ENCODE assay signal across 1 cellular context in the genomic region with DNA sequence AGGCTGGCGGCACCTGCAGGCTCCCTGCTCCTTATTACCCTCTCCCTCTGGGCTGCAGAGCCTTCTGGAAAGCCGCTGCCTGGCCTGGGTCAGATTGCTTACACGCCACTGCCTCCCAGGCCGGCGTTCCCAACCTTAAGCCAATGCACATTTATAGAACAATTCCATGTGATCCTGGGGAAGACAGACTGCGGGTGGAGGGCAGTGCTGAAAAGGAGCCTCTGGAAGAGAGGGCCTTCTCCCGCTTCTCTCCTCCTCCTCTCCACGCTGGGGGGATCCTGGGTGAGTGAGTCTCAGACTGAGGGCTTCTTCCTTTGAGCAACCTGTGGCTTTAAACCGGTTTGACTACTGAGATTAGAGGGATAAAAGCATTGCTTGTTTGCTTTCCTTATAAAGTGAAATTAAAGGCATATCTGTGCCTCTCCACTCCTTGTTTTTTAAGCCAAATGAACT.
A peak's percentile ranks its signal among the peaks of the same experiment; 100 is the strongest.
TF ChIP-seq lines count a peak whose summit lies in the region.

No MANE protein-coding gene starts in this region.

TF ChIP-seq in HepG2, 621 proteins besides CTCF, POLR2A, EP300 and RAD21 (continued from another document):
- TF ChIP-seq, protein P1, sequence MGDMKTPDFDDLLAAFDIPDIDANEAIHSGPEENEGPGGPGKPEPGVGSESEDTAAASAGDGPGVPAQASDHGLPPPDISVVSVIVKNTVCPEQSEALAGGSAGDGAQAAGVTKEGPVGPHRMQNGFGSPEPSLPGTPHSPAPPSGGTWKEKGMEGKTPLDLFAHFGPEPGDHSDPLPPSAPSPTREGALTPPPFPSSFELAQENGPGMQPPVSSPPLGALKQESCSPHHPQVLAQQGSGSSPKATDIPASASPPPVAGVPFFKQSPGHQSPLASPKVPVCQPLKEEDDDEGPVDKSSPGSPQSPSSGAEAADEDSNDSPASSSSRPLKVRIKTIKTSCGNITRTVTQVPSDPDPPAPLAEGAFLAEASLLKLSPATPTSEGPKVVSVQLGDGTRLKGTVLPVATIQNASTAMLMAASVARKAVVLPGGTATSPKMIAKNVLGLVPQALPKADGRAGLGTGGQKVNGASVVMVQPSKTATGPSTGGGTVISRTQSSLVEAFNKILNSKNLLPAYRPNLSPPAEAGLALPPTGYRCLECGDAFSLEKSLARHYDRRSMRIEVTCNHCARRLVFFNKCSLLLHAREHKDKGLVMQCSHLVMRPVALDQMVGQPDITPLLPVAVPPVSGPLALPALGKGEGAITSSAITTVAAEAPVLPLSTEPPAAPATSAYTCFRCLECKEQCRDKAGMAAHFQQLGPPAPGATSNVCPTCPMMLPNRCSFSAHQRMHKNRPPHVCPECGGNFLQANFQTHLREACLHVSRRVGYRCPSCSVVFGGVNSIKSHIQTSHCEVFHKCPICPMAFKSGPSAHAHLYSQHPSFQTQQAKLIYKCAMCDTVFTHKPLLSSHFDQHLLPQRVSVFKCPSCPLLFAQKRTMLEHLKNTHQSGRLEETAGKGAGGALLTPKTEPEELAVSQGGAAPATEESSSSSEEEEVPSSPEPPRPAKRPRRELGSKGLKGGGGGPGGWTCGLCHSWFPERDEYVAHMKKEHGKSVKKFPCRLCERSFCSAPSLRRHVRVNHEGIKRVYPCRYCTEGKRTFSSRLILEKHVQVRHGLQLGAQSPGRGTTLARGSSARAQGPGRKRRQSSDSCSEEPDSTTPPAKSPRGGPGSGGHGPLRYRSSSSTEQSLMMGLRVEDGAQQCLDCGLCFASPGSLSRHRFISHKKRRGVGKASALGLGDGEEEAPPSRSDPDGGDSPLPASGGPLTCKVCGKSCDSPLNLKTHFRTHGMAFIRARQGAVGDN (CRISPR knock-in tag; IDR thresholded peaks at IDR 0.05): peak; percentile 50
- no peak for TF ChIP-seq ZMYM3 (CRISPR knock-in tag; IDR thresholded peaks at IDR 0.05)
- peak; percentile 16; the same call in 1 of the 2 replicates for TF ChIP-seq ZBTB38 (CRISPR knock-in tag; IDR thresholded peaks at IDR 0.05)
TF ChIP-seq in HepG2: peak in this region for 2.
